Comparison of ENCODE assay signal across 1 cellular context in the genomic region with DNA sequence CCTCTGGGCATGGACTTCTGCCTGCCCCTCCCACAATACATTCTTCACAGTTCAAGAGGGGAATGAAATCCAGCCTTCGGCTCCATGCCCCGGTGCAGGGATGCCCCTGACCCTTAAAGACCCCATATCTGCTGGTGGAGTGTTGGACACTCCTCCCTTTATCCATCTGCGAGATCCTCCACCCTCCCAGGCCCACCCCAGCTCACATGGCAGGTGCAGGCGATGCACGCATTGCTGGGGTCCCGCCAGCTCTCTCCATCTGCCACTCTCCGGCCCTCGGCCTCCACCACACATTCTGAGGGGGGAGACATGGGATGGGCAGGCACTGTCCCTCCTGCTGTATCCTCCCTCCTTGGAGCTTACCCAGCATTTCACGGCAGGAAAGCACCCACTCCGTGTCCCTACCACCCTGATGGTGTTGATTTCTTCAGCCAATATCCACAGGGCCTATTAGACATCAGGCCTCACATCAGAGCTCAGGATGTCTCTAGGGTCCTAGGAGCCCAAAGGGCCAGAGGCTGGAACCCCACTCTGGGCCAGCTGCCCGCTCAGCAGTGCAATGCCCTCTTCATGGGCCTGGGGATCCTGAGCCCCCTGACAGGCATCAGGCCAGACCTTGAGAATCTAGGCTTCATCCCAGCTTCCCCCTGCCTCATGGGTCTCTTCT.
TF ChIP-seq lines count a peak whose summit lies in the region.

No MANE protein-coding gene starts in this region.

TF ChIP-seq in K562, 482 proteins besides CTCF, POLR2A, EP300 and RAD21:
- TF ChIP-seq CREB5 (CRISPR knock-in tag; IDR thresholded peaks at IDR 0.05) (no peak), ZNF592 (IDR thresholded peaks at IDR 0.05) (no peak), MCM3 (IDR thresholded peaks at IDR 0.05) (no peak), MECOM (CRISPR knock-in tag; IDR thresholded peaks at IDR 0.05) (no peak), E2F3 (CRISPR knock-in tag; IDR thresholded peaks at IDR 0.05) (0 out of 2 replicates have a peak, but pooled peaks have one; percentile 18), LEF1 (IDR thresholded peaks at IDR 0.05) (no peak)
TF ChIP-seq in K562: peak in this region for 1.
